In genomic region chr17:7854078-7854777, GRCh38 we compare ENCODE assay signal across 1 cellular context.
TF ChIP-seq lines count a peak whose summit lies in the region.

No MANE protein-coding gene starts in this region.

TF ChIP-seq in GM12878, 131 proteins besides CTCF, POLR2A, EP300 and RAD21:
- TF ChIP-seq HSF1 (IDR thresholded peaks at IDR 0.05; ENCODE audit: low read depth, low read length) (no peak), TARDBP (IDR thresholded peaks at IDR 0.05; ENCODE audit: borderline replicate concordance) (no peak), DPF2 (IDR thresholded peaks at IDR 0.05) (no peak), NFXL1 (IDR thresholded peaks at IDR 0.05; ENCODE audit: borderline replicate concordance) (no peak), MTA2 (IDR thresholded peaks at IDR 0.05; ENCODE audit: low read depth) (no peak), RELB (IDR thresholded peaks at IDR 0.05; ENCODE audit: low read depth) (no peak)
